Comparison of ENCODE assay signal across 9 cellular contexts in the genomic region with DNA sequence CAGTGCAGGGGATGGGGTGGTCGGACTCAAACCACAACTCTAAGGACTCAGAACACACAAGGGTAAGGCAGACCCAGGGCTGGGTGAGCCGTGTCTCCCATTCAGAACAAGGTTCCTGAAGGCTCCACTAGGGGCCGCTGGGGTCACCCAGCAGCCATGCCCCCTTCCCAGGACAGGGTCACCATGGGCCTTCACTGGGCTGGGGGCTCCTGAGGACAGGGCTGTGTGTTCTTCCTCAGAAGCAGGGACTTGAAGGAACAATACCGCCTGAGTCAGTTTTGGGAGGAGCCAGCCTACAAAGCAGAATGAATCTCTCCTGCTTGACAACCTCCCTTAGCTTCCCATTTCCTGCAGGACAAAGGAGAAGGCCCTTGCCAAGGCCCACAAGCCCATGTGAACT. TPM values are rescaled to one million over a fixed set of nuclear protein-coding genes. Genes with fewer than 3 reads are reported as not detected.
A peak's percentile ranks its signal among the peaks of the same experiment; 100 is the strongest.
DNase-seq lines count a peak whose midpoint lies in the region; ATAC-seq, FAIRE-seq and TF ChIP-seq lines count a peak whose summit lies in the region.
"Had no signal": no experiment of that assay in that cellular context is flagged by ENCODE, and none has a peak within 500 bp of the region (broad histone marks: within the 10 kb centered on the region; RNA-seq: fewer than 3 reads in every experiment).

No MANE protein-coding gene starts in this region.

- DNase-seq in AG09309 (ENCODE audit: low read depth) (no peak), WTC11 (ENCODE audit: low spot score) (peak; percentile 76), kidney (no peak), hippocampal formation (lab: John Stamatoyannopoulos, UW) (no peak), LoVo (ENCODE audit: low spot score) (no peak)
- no peak for DNase-seq in stimulated activated naive CD4-positive, alpha-beta T cell (lab: John Stamatoyannopoulos, UW)
- DNase-seq: HCEC 1CT had no signal

- peak overlapping the region in 1 of 2 donors; percentile 9 for H3K27ac ChIP-seq in kidney (ENCODE audit: low read depth in 2 of 2, low read length in 2 of 2)

- no peak for FAIRE-seq in kidney (lab: Jason Lieb, UNC)

- H3K9me3 Mint-ChIP-seq in WTC11 = no peaks in the 10 kb centered on the region

- peak; percentile 34 for TF ChIP-seq CTCF in AG09309 (IDR thresholded peaks at IDR 0.05; ENCODE audit: control insufficient read depth, insufficient read depth, low read depth, low read length, missing control alignments)
- TF ChIP-seq CTCF in GM12874 (IDR thresholded peaks at IDR 0.05; ENCODE audit: insufficient read depth, low read depth, low read length) = peak; percentile 53
- TF ChIP-seq CTCF in WTC11 (IDR thresholded peaks at IDR 0.05) = peak; percentile 50
- TF ChIP-seq CTCF in kidney (IDR thresholded peaks at IDR 0.05; ENCODE audit: borderline replicate concordance, extremely low read depth, insufficient read depth) = peak; percentile 26

- H3K9me3 ChIP-seq in kidney (ENCODE audit: control insufficient read depth in 1 of 2, low read length in 2 of 2) = no peaks in the 10 kb centered on the region

- H3K36me3 Mint-ChIP-seq in WTC11 = no peaks in the 10 kb centered on the region

- CTCF ChIA-PET in WTC11 (lab: Charles Lee) = interaction anchor here (0.7 to 3.8 kb wide), 10 partner anchors 9 to 268 kb away, joined by 3 to 20 read pairs (median 4); partner anchors contain the start of gene RIMS3

- POLR2A ChIA-PET in WTC11 (lab: Charles Lee) = interaction anchor here (0.6 kb wide), 1 partner anchor 232 kb away, joined by 3 read pairs; no protein-coding TSS in a partner anchor

- H3K27me3 Mint-ChIP-seq in WTC11 (ENCODE audit: low read depth) = no peaks in the 10 kb centered on the region

- ATAC-seq in WTC11 = peak; percentile 87
- ATAC-seq in HG02852 (IDR thresholded peaks at IDR 0.05; ENCODE audit: unreplicated experiment) = no peak

- H3K36me3 ChIP-seq in kidney (ENCODE audit: control insufficient read depth in 1 of 2, insufficient read depth in 2 of 2, low read length in 2 of 2) = no peaks in the 10 kb centered on the region

- no peak overlapping the region for H3K4me3 ChIP-seq in AG09309 (ENCODE audit: control insufficient read depth, low read depth, low read length)
- no peak overlapping the region for H3K4me3 ChIP-seq in kidney (ENCODE audit: low read length in 2 of 2)

- peaks cover 14% of the 10 kb centered on the region for H3K4me1 Mint-ChIP-seq in WTC11

- no peak overlapping the region for H3K4me3 Mint-ChIP-seq in WTC11

- no peak overlapping the region for H3K9ac ChIP-seq in kidney (ENCODE audit: low read length in 2 of 2)

- no peaks in the 10 kb centered on the region for H3K4me1 ChIP-seq in kidney (ENCODE audit: control insufficient read depth in 1 of 2, insufficient read depth in 1 of 2, low read depth in 1 of 2, low read length in 2 of 2)

- intact Hi-C loops in kidney (cut with DNase I) = no loop called here

- no peak overlapping the region for H3K27ac Mint-ChIP-seq in WTC11

TF ChIP-seq in WTC11, 78 proteins besides CTCF, POLR2A, EP300 and RAD21:
- TF ChIP-seq, protein P1, sequence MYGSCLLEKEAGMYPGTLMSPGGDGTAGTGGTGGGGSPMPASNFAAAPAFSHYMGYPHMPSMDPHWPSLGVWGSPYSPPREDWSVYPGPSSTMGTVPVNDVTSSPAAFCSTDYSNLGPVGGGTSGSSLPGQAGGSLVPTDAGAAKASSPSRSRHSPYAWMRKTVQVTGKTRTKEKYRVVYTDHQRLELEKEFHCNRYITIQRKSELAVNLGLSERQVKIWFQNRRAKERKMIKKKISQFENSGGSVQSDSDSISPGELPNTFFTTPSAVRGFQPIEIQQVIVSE (CRISPR knock-in tag; IDR thresholded peaks at IDR 0.05; ENCODE audit: borderline replicate concordance) = no peak
- no peak for TF ChIP-seq PRRX2 (CRISPR knock-in tag; IDR thresholded peaks at IDR 0.05)
- no peak for TF ChIP-seq ETV6 (CRISPR knock-in tag; IDR thresholded peaks at IDR 0.05)
- no peak for TF ChIP-seq NR3C1 (CRISPR knock-in tag; conservative IDR thresholded peaks at IDR 0.05; ENCODE audit: low read depth)
- TF ChIP-seq ZNF671 (CRISPR knock-in tag; IDR thresholded peaks at IDR 0.05) = no peak

RNA-seq across cellular contexts. Expression of gene RIMS3, which starts 15.4 kb away (rescaled TPM):
- total RNA-seq in WTC11 (2021) = 19.8 to 19.9 TPM (median 19.8 TPM) in 3 replicates
- 6.2 TPM for total RNA-seq in kidney
- 1.6 TPM for polyA plus RNA-seq in kidney (ENCODE audit: insufficient read depth, low read depth, low replicate concordance)

RNA-seq across cellular contexts. Expression of gene NFYC, which starts 41.4 kb away (rescaled TPM):
- total RNA-seq in WTC11 (2021) = 46.5 to 47.5 TPM (median 47.4 TPM) in 3 replicates
- 69.3 TPM for total RNA-seq in kidney
- polyA plus RNA-seq in kidney (ENCODE audit: insufficient read depth, low read depth, low replicate concordance) = 52.1 TPM
